Comparison of ENCODE assay signal across 17 cellular contexts in the genomic region with DNA sequence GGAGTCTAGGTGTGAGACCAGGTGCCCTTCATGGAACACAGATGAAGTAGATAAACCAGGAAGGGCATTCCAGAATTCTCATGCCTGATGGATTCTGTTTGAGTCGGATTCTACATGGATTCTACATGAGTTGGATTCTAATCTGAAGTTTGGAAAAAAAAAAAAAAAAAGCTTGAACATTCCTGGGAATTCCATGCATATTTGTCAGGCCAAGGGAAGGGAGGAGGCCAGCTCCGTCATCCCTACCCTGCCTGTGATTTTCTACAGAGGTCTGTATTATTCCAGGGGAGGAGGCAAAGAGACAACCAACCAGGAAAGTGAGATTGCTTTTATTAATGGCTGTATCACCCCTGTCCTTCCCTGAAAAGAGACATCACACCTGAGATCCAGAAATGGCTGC. TPM values are rescaled to one million over a fixed set of nuclear protein-coding genes. Genes with fewer than 3 reads are reported as not detected.
DNase-seq lines count a peak whose midpoint lies in the region; ATAC-seq, FAIRE-seq and TF ChIP-seq lines count a peak whose summit lies in the region.
"Had no signal": no experiment of that assay in that cellular context is flagged by ENCODE, and none has a peak within 500 bp of the region (broad histone marks: within the 10 kb centered on the region; RNA-seq: fewer than 3 reads in every experiment).

No MANE protein-coding gene starts in this region.

- H3K27me3 Mint-ChIP-seq in CD4-positive, CD25-positive, alpha-beta regulatory T cell, result peaks cover 18% of the 10 kb centered on the region
- H3K27me3 Mint-ChIP-seq in activated T-helper 2 cell treated with anti-CD3 and anti-CD28 coated beads, Interferon-gamma antibody, Interleukin-2, Interleukin-4, amounts not matched to agents 10 μg/mL and 5 μg/mL and 100 μg/mL, durations not matched to agents 14 hours and 24 hours and 36 hours (ENCODE audit: low read depth), result peaks cover 3% of the 10 kb centered on the region

- ATAC-seq in CD4-positive, CD25-positive, alpha-beta regulatory T cell (ENCODE audit: low read depth in 2 of 2), result no peak
- ATAC-seq in GM18498 (IDR thresholded peaks at IDR 0.05; ENCODE audit: unreplicated experiment) (no peak), GM21423 (IDR thresholded peaks at IDR 0.05; ENCODE audit: unreplicated experiment) (no peak)

- no peaks in the 10 kb centered on the region for H3K36me3 Mint-ChIP-seq in CD4-positive, CD25-positive, alpha-beta regulatory T cell
- peaks cover 7% of the 10 kb centered on the region for H3K36me3 Mint-ChIP-seq in activated T-helper 2 cell treated with anti-CD3 and anti-CD28 coated beads, Interferon-gamma antibody, Interleukin-2, Interleukin-4, amounts not matched to agents 10 μg/mL and 5 μg/mL and 100 μg/mL, durations not matched to agents 14 hours and 24 hours and 36 hours (ENCODE audit: low read depth)

- DNase-seq in CD4-positive, CD25-positive, alpha-beta regulatory T cell, result no peak
- DNase-seq in H54 (ENCODE audit: insufficient read length, low spot score) (peak; percentile 30), iPS-NIHi7 (ENCODE audit: extremely low spot score) (peak; percentile 31), NCI-H748 treated with DMSO at 0.1 percent for 48 hours (lab: John Stamatoyannopoulos, UW) (no peak), NCI-H2227 treated with DMSO at 0.1 percent for 48 hours (lab: John Stamatoyannopoulos, UW) (no peak)
- no peak for DNase-seq in activated T-helper 2 cell treated with anti-CD3 and anti-CD28 coated beads, Interferon-gamma antibody, Interleukin-2, Interleukin-4, amounts not matched to agents 10 μg/mL and 5 μg/mL and 100 μg/mL, durations not matched to agents 14 hours and 24 hours and 36 hours (ENCODE audit: low spot score)
- DNase-seq: amygdala, dorsolateral prefrontal cortex, heart left ventricle, lower lobe of right lung, NCI-H2107, spleen, T-helper 2 cell, tibial artery had no signal

- H3K4me1 ChIP-seq in CD4-positive, CD25-positive, alpha-beta regulatory T cell (ENCODE audit: control insufficient read depth, insufficient read depth, low read length, poor library complexity, severe bottlenecking), result no peaks in the 10 kb centered on the region

- FAIRE-seq in H54 (lab: Jason Lieb, UNC), result peak; percentile 96

- H3K27ac Mint-ChIP-seq in CD4-positive, CD25-positive, alpha-beta regulatory T cell, result peak overlapping the region in 2 of 3 donors; percentile 19 to 83
- H3K27ac Mint-ChIP-seq in activated T-helper 2 cell treated with anti-CD3 and anti-CD28 coated beads, Interferon-gamma antibody, Interleukin-2, Interleukin-4, amounts not matched to agents 10 μg/mL and 5 μg/mL and 100 μg/mL, durations not matched to agents 14 hours and 24 hours and 36 hours, result peak overlapping the region; percentile 59

- peaks cover 0 to 3% of the 10 kb centered on the region in 2 experiments for H3K9me3 ChIP-seq in CD4-positive, CD25-positive, alpha-beta regulatory T cell (ENCODE audit: control insufficient read depth in 2 of 2, low read length in 2 of 2)
- H3K9me3 ChIP-seq: lower lobe of right lung, spleen, tibial artery had no signal

- intact Hi-C loops in activated T-helper 2 cell treated with anti-CD3 and anti-CD28 coated beads, Interferon-gamma antibody, Interleukin-2, Interleukin-4, amounts not matched to agents 10 μg/mL and 5 μg/mL and 100 μg/mL, durations not matched to agents 14 hours and 24 hours and 36 hours (cut with micrococcal nuclease), result loop anchor here (5.0 kb wide), 3 partner anchors 172 to 728 kb away; no protein-coding TSS in a partner anchor

- H3K4me3 ChIP-seq in CD4-positive, CD25-positive, alpha-beta regulatory T cell (ENCODE audit: low read depth, low read length), result no peak overlapping the region
- H3K4me3 ChIP-seq: dorsolateral prefrontal cortex, heart left ventricle, lower lobe of right lung, spleen, tibial artery had no signal

- TF ChIP-seq POLR2A in H54 (IDR thresholded peaks at IDR 0.05; ENCODE audit: low read depth, low read length), result no peak

- H3K36me3 ChIP-seq in CD4-positive, CD25-positive, alpha-beta regulatory T cell (ENCODE audit: control insufficient read depth, insufficient read depth, low read length), result no peaks in the 10 kb centered on the region
- H3K36me3 ChIP-seq: lower lobe of right lung, spleen, tibial artery had no signal

- H3K4me3 Mint-ChIP-seq in CD4-positive, CD25-positive, alpha-beta regulatory T cell, result peak overlapping the region in 1 of 4 donors; percentile 15
- no peak overlapping the region for H3K4me3 Mint-ChIP-seq in activated T-helper 2 cell treated with anti-CD3 and anti-CD28 coated beads, Interferon-gamma antibody, Interleukin-2, Interleukin-4, amounts not matched to agents 10 μg/mL and 5 μg/mL and 100 μg/mL, durations not matched to agents 14 hours and 24 hours and 36 hours (ENCODE audit: low read depth)

- H3K9me3 Mint-ChIP-seq in CD4-positive, CD25-positive, alpha-beta regulatory T cell, result peaks cover 0 to 7% (median 1%) of the 10 kb centered on the region in 7 donors
- peaks cover 3% of the 10 kb centered on the region for H3K9me3 Mint-ChIP-seq in activated T-helper 2 cell treated with anti-CD3 and anti-CD28 coated beads, Interferon-gamma antibody, Interleukin-2, Interleukin-4, amounts not matched to agents 10 μg/mL and 5 μg/mL and 100 μg/mL, durations not matched to agents 14 hours and 24 hours and 36 hours

- no peak overlapping the region for H3K27ac ChIP-seq in CD4-positive, CD25-positive, alpha-beta regulatory T cell (ENCODE audit: insufficient read depth, low read length, poor library complexity, severe bottlenecking)
- H3K27ac ChIP-seq: dorsolateral prefrontal cortex, lower lobe of right lung, tibial artery had no signal

- H3K27me3 ChIP-seq in CD4-positive, CD25-positive, alpha-beta regulatory T cell (ENCODE audit: control insufficient read depth, insufficient read depth, low read length), result peaks cover 11% of the 10 kb centered on the region
- H3K27me3 ChIP-seq: dorsolateral prefrontal cortex, heart left ventricle had no signal

- H3K4me1 Mint-ChIP-seq in CD4-positive, CD25-positive, alpha-beta regulatory T cell, result peaks cover 10 to 26% (median 21%) of the 10 kb centered on the region in 4 donors
- peaks cover 42% of the 10 kb centered on the region for H3K4me1 Mint-ChIP-seq in activated T-helper 2 cell treated with anti-CD3 and anti-CD28 coated beads, Interferon-gamma antibody, Interleukin-2, Interleukin-4, amounts not matched to agents 10 μg/mL and 5 μg/mL and 100 μg/mL, durations not matched to agents 14 hours and 24 hours and 36 hours (ENCODE audit: low read depth)

RNA-seq across cellular contexts. Expression of a gene that starts 27.8 kb away (rescaled TPM):
- not detected for total RNA-seq in CD4-positive, CD25-positive, alpha-beta regulatory T cell
- not detected for polyA plus RNA-seq in CD4-positive, CD25-positive, alpha-beta regulatory T cell
- not detected in 2 replicates for total RNA-seq in activated T-helper 2 cell treated with anti-CD3 and anti-CD28 coated beads, Interferon-gamma antibody, Interleukin-2, Interleukin-4, amounts not matched to agents 10 μg/mL and 5 μg/mL and 100 μg/mL, durations not matched to agents 14 hours and 24 hours and 36 hours
- total RNA-seq: heart left ventricle, lower lobe of right lung, MCF 10A, spleen had no signal
- polyA plus RNA-seq: heart left ventricle, spleen had no signal

Comparison
In these comparisons a context has a peak if more than half of its experiments do, and no peak if none do; other contexts are left out.
1. DNase-seq: peak in H54 (single experiment) and iPS-NIHi7 (single experiment); none in CD4-positive, CD25-positive, alpha-beta regulatory T cell (0 of 3), activated T-helper 2 cell treated with anti-CD3 and anti-CD28 coated beads, Interferon-gamma antibody, Interleukin-2, Interleukin-4, amounts not matched to agents 10 μg/mL and 5 μg/mL and 100 μg/mL, durations not matched to agents 14 hours and 24 hours and 36 hours (single experiment), NCI-H748 treated with DMSO at 0.1 percent for 48 hours (single experiment) and NCI-H2227 treated with DMSO at 0.1 percent for 48 hours (single experiment).